In the genomic region with DNA sequence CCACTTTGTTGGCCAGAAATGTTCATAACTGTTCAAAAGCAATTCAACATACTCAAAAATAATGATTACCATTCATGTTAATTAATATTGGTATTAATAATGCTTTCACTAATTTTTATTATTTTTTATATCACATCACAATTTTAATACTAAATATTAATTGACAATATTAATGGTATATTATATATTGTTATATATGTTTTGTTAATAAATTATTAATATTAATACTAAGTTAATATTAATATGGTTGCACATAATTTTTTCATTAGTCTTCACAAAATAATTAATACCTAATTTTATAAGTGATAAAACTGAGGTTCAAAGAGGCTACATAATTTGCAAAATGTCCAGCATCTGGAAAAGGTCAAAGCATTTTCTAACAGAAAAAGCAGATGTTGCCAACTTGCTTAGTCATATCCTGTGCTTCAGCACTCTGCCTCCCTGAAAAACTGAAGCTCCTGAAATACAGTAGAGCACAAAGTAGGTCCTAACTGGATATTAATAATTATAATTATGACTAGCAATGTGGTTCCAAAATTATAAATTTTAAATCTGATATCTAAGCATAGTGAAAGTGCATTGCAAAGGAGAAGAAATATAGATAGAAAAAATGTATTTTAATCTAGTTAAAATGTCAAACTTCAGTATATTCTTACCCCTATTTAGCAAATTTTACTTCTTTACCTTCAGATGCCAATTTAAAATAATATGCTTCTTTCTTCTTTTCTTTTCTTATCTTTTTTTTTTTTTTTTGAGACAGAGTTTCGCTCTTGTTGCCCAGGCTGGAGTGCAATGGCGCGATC, we compare ENCODE assay signal across 9 cellular contexts.
DNase-seq lines count a peak whose midpoint lies in the region; ATAC-seq and TF ChIP-seq lines count a peak whose summit lies in the region.
"Had no signal": no experiment of that assay in that cellular context is flagged by ENCODE, and none has a peak within 500 bp of the region (broad histone marks: within the 10 kb centered on the region; RNA-seq: fewer than 3 reads in every experiment).

No MANE protein-coding gene starts in this region.

- ATAC-seq in activated CD8-positive, alpha-beta T cell treated with anti-CD3 and anti-CD28 coated beads for 36 hours, result no peak
- ATAC-seq in GM21529 (IDR thresholded peaks at IDR 0.05; ENCODE audit: unreplicated experiment) (no peak), GM21717 (IDR thresholded peaks at IDR 0.05; ENCODE audit: unreplicated experiment) (no peak), HG03196 (IDR thresholded peaks at IDR 0.05; ENCODE audit: unreplicated experiment) (no peak)

- H3K9me3 Mint-ChIP-seq in activated CD8-positive, alpha-beta T cell treated with anti-CD3 and anti-CD28 coated beads for 36 hours, result peaks cover 1% of the 10 kb centered on the region

- H3K27me3 Mint-ChIP-seq in activated CD8-positive, alpha-beta T cell treated with anti-CD3 and anti-CD28 coated beads for 36 hours, result no peaks in the 10 kb centered on the region
- H3K27me3 Mint-ChIP-seq: activated naive CD8-positive, alpha-beta T cell had no signal

- DNase-seq in KBM-7 (peak; percentile 45), left ventricle myocardium inferior (no peak)
- no peak for DNase-seq in activated CD8-positive, alpha-beta T cell treated with anti-CD3 and anti-CD28 coated beads for 36 hours
- no peak for DNase-seq in stimulated activated CD4-positive, alpha-beta T cell treated with anti-CD3 and anti-CD28 coated beads, Interleukin-15, amount 100 ng/mL, for 24 hours

- H3K4me3 Mint-ChIP-seq in activated CD8-positive, alpha-beta T cell treated with anti-CD3 and anti-CD28 coated beads for 36 hours, result peak overlapping the region; percentile 50

- peaks cover 16 to 38% (median 35%) of the 10 kb centered on the region in 10 experiments for H3K4me1 ChIP-seq in BLaER1 treated with 17β-estradiol and CSF1 and Interleukin-3, amounts not matched to agents 10 nM and 100 nM
- H3K4me1 ChIP-seq in left ventricle myocardium inferior, result peaks cover 26% of the 10 kb centered on the region

- peaks cover 32% of the 10 kb centered on the region for H3K4me1 Mint-ChIP-seq in activated CD8-positive, alpha-beta T cell treated with anti-CD3 and anti-CD28 coated beads for 36 hours (ENCODE audit: low read depth)

- intact Hi-C loops in activated CD8-positive, alpha-beta T cell treated with anti-CD3 and anti-CD28 coated beads for 36 hours (cut with micrococcal nuclease), result no loop called here
- intact Hi-C loops in left ventricle myocardium inferior (cut with micrococcal nuclease), result no loop called here

- peak overlapping the region in 3 of 11 experiments; percentile 29 to 47 (median 29); a peak in 4 of 22 replicates for H3K9ac ChIP-seq in BLaER1 treated with 17β-estradiol and CSF1 and Interleukin-3, amounts not matched to agents 10 nM and 100 nM

- no peaks in the 10 kb centered on the region for H3K36me3 ChIP-seq in BLaER1 treated with 17β-estradiol and CSF1 and Interleukin-3, amounts not matched to agents 10 nM and 100 nM
- no peaks in the 10 kb centered on the region for H3K36me3 ChIP-seq in left ventricle myocardium inferior

- no peaks in the 10 kb centered on the region for H4K20me1 ChIP-seq in BLaER1 treated with 17β-estradiol and CSF1 and Interleukin-3, amounts not matched to agents 10 nM and 100 nM

- in situ Hi-C loops in KBM-7 (cut with MboI; ENCODE audit: low pct_unique_long_range_greater_than_20kb, low sequenced_read_pairs), result no loop called here

- H3K27ac ChIP-seq in BLaER1 treated with 17β-estradiol and CSF1 and Interleukin-3, amounts not matched to agents 10 nM and 100 nM, result peak overlapping the region in 7 of 11 experiments; percentile 27 to 70 (median 59); a peak in 11 of 22 replicates
- H3K27ac ChIP-seq in left ventricle myocardium inferior (replicated peaks), result peak overlapping the region; percentile 54

- no peaks in the 10 kb centered on the region for H3K9me3 ChIP-seq in BLaER1 treated with 17β-estradiol and CSF1 and Interleukin-3, amounts not matched to agents 10 nM and 100 nM (replicated peaks in 1 of 11)
- H3K9me3 ChIP-seq in left ventricle myocardium inferior (replicated peaks), result no peaks in the 10 kb centered on the region

- CTCF ChIA-PET in activated CD8-positive, alpha-beta T cell treated with anti-CD3 and anti-CD28 coated beads for 36 hours (lab: Charles Lee), result no interaction called here

- H3K4me3 ChIP-seq in BLaER1 treated with 17β-estradiol and CSF1 and Interleukin-3, amounts not matched to agents 10 nM and 100 nM, result no peak overlapping the region
- H3K4me3 ChIP-seq in left ventricle myocardium inferior, result no peak overlapping the region

- peaks cover 4% of the 10 kb centered on the region for H3K36me3 Mint-ChIP-seq in activated CD8-positive, alpha-beta T cell treated with anti-CD3 and anti-CD28 coated beads for 36 hours (ENCODE audit: low read depth)

- no peak for TF ChIP-seq CTCF in activated CD8-positive, alpha-beta T cell treated with anti-CD3 and anti-CD28 coated beads for 36 hours (IDR thresholded peaks at IDR 0.05)
- no peak for TF ChIP-seq CTCF in left ventricle myocardium inferior (IDR thresholded peaks at IDR 0.05; ENCODE audit: borderline replicate concordance)

- POLR2A ChIA-PET in activated CD8-positive, alpha-beta T cell treated with anti-CD3 and anti-CD28 coated beads for 36 hours (lab: Charles Lee), result no interaction called here

- H3K27ac Mint-ChIP-seq in activated CD8-positive, alpha-beta T cell treated with anti-CD3 and anti-CD28 coated beads for 36 hours, result peak overlapping the region; percentile 84

- no peaks in the 10 kb centered on the region for H3K27me3 ChIP-seq in BLaER1 treated with 17β-estradiol and CSF1 and Interleukin-3, amounts not matched to agents 10 nM and 100 nM
- H3K27me3 ChIP-seq in left ventricle myocardium inferior (ENCODE audit: low read depth), result no peaks in the 10 kb centered on the region

- peak overlapping the region; percentile 31 to 79 (median 67); a peak in 17 of 22 replicates for H3K4me2 ChIP-seq in BLaER1 treated with 17β-estradiol and CSF1 and Interleukin-3, amounts not matched to agents 10 nM and 100 nM
